Comparison of ENCODE assay signal across 20 cellular contexts in genomic region chr2:44779793-44780192, GRCh38.
DNase-seq lines count a peak whose midpoint lies in the region; ATAC-seq, FAIRE-seq and TF ChIP-seq lines count a peak whose summit lies in the region.
"Had no signal": no experiment of that assay in that cellular context is flagged by ENCODE, and none has a peak within 500 bp of the region (broad histone marks: within the 10 kb centered on the region; RNA-seq: fewer than 3 reads in every experiment).

No MANE protein-coding gene starts in this region.

- H3K27ac ChIP-seq in WERI-Rb-1 (peak overlapping the region; percentile 92), neuronal stem cell (replicated peaks; ENCODE audit: low read length) (no peak overlapping the region)
- H3K27ac ChIP-seq in effector memory CD4-positive, alpha-beta T cell (ENCODE audit: insufficient read depth, low read length, poor library complexity, severe bottlenecking): no peak overlapping the region
- H3K27ac ChIP-seq: A549, RWPE1 had no signal

- no peak overlapping the region for H2AFZ ChIP-seq in neuronal stem cell (ENCODE audit: low read length)

- H3K4me2 ChIP-seq in neuronal stem cell (ENCODE audit: insufficient read depth, low read length, poor library complexity, severe bottlenecking): no peak overlapping the region
- H3K4me2 ChIP-seq: A549 had no signal

- no peak overlapping the region for H2BK12ac ChIP-seq in neuronal stem cell (ENCODE audit: low read length)

- H3K27me3 ChIP-seq in GM06990 (replicated peaks; ENCODE audit: control insufficient read depth, insufficient read depth, low read length) (no peaks in the 10 kb centered on the region), WERI-Rb-1 (ENCODE audit: insufficient read depth, low read depth, severe bottlenecking) (no peaks in the 10 kb centered on the region), neuronal stem cell (ENCODE audit: control insufficient read depth in 3 of 3, insufficient read depth in 3 of 3, low read depth in 1 of 3, low read length in 3 of 3) (peaks cover 0 to 24% (median 0%) of the 10 kb centered on the region in 3 experiments)
- no peaks in the 10 kb centered on the region for H3K27me3 ChIP-seq in effector memory CD4-positive, alpha-beta T cell (replicated peaks; ENCODE audit: control insufficient read depth, insufficient read depth, low read length, poor library complexity, severe bottlenecking)

- ATAC-seq in HG02610 (IDR thresholded peaks at IDR 0.05; ENCODE audit: unreplicated experiment): peak; percentile 57
- ATAC-seq in GM21723 (IDR thresholded peaks at IDR 0.05; ENCODE audit: unreplicated experiment): no peak
- ATAC-seq in HG02571 (IDR thresholded peaks at IDR 0.05; ENCODE audit: unreplicated experiment): no peak
- ATAC-seq: A549, PC-3 had no signal

- no peak overlapping the region for H3K23ac ChIP-seq in neuronal stem cell (ENCODE audit: low read depth, low read length, poor library complexity)

- DNase-seq in GM06990 (ENCODE audit: extremely low read depth, insufficient read length) (no peak), WERI-Rb-1 (no peak), neuronal stem cell (ENCODE audit: low spot score) (no peak), HTR-8/SVneo (ENCODE audit: insufficient read length, low spot score) (no peak)
- no peak for DNase-seq in effector memory CD4-positive, alpha-beta T cell
- DNase-seq: DMS79, H9, KBM-7, NCI-H1105 treated with DMSO at 0.1 percent for 48 hours, NCI-H1694, NCI-H2081 treated with DMSO at 0.1 percent for 48 hours, NCI-H774, PC-3, SIG-M5 had no signal

- H2BK15ac ChIP-seq in neuronal stem cell (ENCODE audit: low read length): no peak overlapping the region

- H4K8ac ChIP-seq in neuronal stem cell (ENCODE audit: low read depth, low read length): no peak overlapping the region

- peak overlapping the region; percentile 26 for H2AK5ac ChIP-seq in neuronal stem cell (ENCODE audit: low read depth, low read length)

- no peak overlapping the region for H4K91ac ChIP-seq in neuronal stem cell (ENCODE audit: low read depth, low read length, poor library complexity)

- no peak overlapping the region for H2BK120ac ChIP-seq in neuronal stem cell (ENCODE audit: low read depth, low read length)

- H3K36me3 ChIP-seq in GM06990 (ENCODE audit: control insufficient read depth, insufficient read depth, low read length): no peaks in the 10 kb centered on the region
- H3K36me3 ChIP-seq in WERI-Rb-1: no peaks in the 10 kb centered on the region
- H3K36me3 ChIP-seq in neuronal stem cell (replicated peaks in 1 of 2; ENCODE audit: control insufficient read depth in 2 of 2, insufficient read depth in 2 of 2, low read length in 2 of 2): no peaks in the 10 kb centered on the region
- no peaks in the 10 kb centered on the region for H3K36me3 ChIP-seq in effector memory CD4-positive, alpha-beta T cell (ENCODE audit: control insufficient read depth, insufficient read depth, low read length)

- no CpG with 5 or more reads among the region's 2 CpGs for WGBS in neuronal stem cell (ENCODE audit: extremely low coverage in 2 of 2, insufficient read length in 2 of 2, insufficient replicate concordance in 1 of 2), 2 donors

- FAIRE-seq in HTR-8/SVneo (lab: Jason Lieb, UNC): no peak
- FAIRE-seq: A549, HepG2 had no signal

- TF ChIP-seq CTCF in GM06990 (IDR thresholded peaks at IDR 0.05; ENCODE audit: insufficient read depth, low read length, poor library complexity, severe bottlenecking): no peak
- TF ChIP-seq CTCF in WERI-Rb-1 (IDR thresholded peaks at IDR 0.05; ENCODE audit: low read depth, low read length): no peak

- H3K79me1 ChIP-seq in neuronal stem cell (ENCODE audit: low read depth, low read length): no peaks in the 10 kb centered on the region

- peak overlapping the region; percentile 32 for H3K18ac ChIP-seq in neuronal stem cell (ENCODE audit: low read length)

- H3K4me3 ChIP-seq in GM06990 (replicated peaks; ENCODE audit: low read depth, low read length): peak overlapping the region; percentile 55; the same call in 1 of the 2 replicates
- no peak overlapping the region for H3K4me3 ChIP-seq in WERI-Rb-1 (ENCODE audit: low read depth, low read length)
- no peak overlapping the region for H3K4me3 ChIP-seq in neuronal stem cell (ENCODE audit: low read length in 2 of 2)
- H3K4me3 ChIP-seq in effector memory CD4-positive, alpha-beta T cell (ENCODE audit: insufficient read depth, low read depth, low read length, poor library complexity, severe bottlenecking): no peak overlapping the region
- H3K4me3 ChIP-seq: A549 had no signal

- peaks cover 25% of the 10 kb centered on the region in 2 donors for H3K4me1 ChIP-seq in neuronal stem cell (ENCODE audit: control insufficient read depth in 2 of 2, insufficient read depth in 1 of 2, low read depth in 1 of 2, low read length in 2 of 2)
- no peaks in the 10 kb centered on the region for H3K4me1 ChIP-seq in effector memory CD4-positive, alpha-beta T cell (ENCODE audit: control insufficient read depth, insufficient read depth, low read length, poor library complexity, severe bottlenecking)
- H3K4me1 ChIP-seq: A549 had no signal

- H3K4ac ChIP-seq in neuronal stem cell (ENCODE audit: low read length): no peak overlapping the region

- no peak overlapping the region for H2BK5ac ChIP-seq in neuronal stem cell (ENCODE audit: low read length)

- H3K14ac ChIP-seq in neuronal stem cell (ENCODE audit: low read length): no peak overlapping the region

- no peak overlapping the region for H3K9ac ChIP-seq in neuronal stem cell (ENCODE audit: low read depth, low read length, poor library complexity)

- H3K9me3 ChIP-seq in WERI-Rb-1 (ENCODE audit: severe bottlenecking) (peaks cover 14% of the 10 kb centered on the region), neuronal stem cell (replicated peaks in 1 of 2; ENCODE audit: control insufficient read depth in 2 of 2, insufficient read depth in 1 of 2, low read depth in 1 of 2, low read length in 2 of 2) (peaks cover 7 to 8% of the 10 kb centered on the region in 2 donors)
- no peaks in the 10 kb centered on the region for H3K9me3 ChIP-seq in effector memory CD4-positive, alpha-beta T cell (ENCODE audit: control insufficient read depth, low read length)
- H3K9me3 ChIP-seq: A549 had no signal
